In genomic region chr3:46860381-46861292, GRCh38 we compare ENCODE assay signal across 9 cellular contexts. TPM values are rescaled to one million over a fixed set of nuclear protein-coding genes. Genes with fewer than 3 reads are reported as not detected.
A peak's percentile ranks its signal among the peaks of the same experiment; 100 is the strongest.
DNase-seq lines count a peak whose midpoint lies in the region; ATAC-seq and TF ChIP-seq lines count a peak whose summit lies in the region.
"Had no signal": no experiment of that assay in that cellular context is flagged by ENCODE, and none has a peak within 500 bp of the region (broad histone marks: within the 10 kb centered on the region; RNA-seq: fewer than 3 reads in every experiment).

No MANE protein-coding gene starts in this region.

- TF ChIP-seq EP300 in esophagus muscularis mucosa (IDR thresholded peaks at IDR 0.05), result no peak

- ATAC-seq in GM19455 (IDR thresholded peaks at IDR 0.05; ENCODE audit: unreplicated experiment), result no peak

- intact Hi-C loops in esophagus muscularis mucosa (cut with DNase I), result loop anchor here (5.0 kb wide), 1 partner anchor 153 kb away; no protein-coding TSS in a partner anchor

- peak; percentile 53 for TF ChIP-seq CTCF in foreskin fibroblast (IDR thresholded peaks at IDR 0.05; ENCODE audit: low read depth, low read length)
- TF ChIP-seq CTCF in esophagus muscularis mucosa (IDR thresholded peaks at IDR 0.05), result peak in 1 of 3 experiments; percentile 22

- peaks cover 0 to 5% (median 1%) of the 10 kb centered on the region in 4 donors for H3K4me1 ChIP-seq in esophagus muscularis mucosa

- peaks cover 0 to 52% (median 0%) of the 10 kb centered on the region in 4 donors for H3K36me3 ChIP-seq in esophagus muscularis mucosa

- H3K27ac ChIP-seq in esophagus muscularis mucosa (replicated peaks in 1 of 4), result no peak overlapping the region
- H3K27ac ChIP-seq: SK-N-MC had no signal

- H3K27me3 ChIP-seq in esophagus muscularis mucosa, result peaks cover 0 to 6% (median 0%) of the 10 kb centered on the region in 4 donors

- H3K4me3 ChIP-seq in foreskin fibroblast (ENCODE audit: low read depth in 1 of 2, low read length in 2 of 2) (no peak overlapping the region), esophagus muscularis mucosa (no peak overlapping the region)
- H3K4me3 ChIP-seq: SK-N-MC had no signal

- peak; percentile 55 for DNase-seq in activated CD4-positive, alpha-beta T cell treated with anti-CD3 and anti-CD28 coated beads for 48 hours
- no peak for DNase-seq in activated CD4-positive, alpha-beta T cell treated with anti-CD3 and anti-CD28 coated beads, Interleukin-2, amount 50 U/mL, for 1 hour
- peak; percentile 32 for DNase-seq in RKO (ENCODE audit: low spot score)
- DNase-seq in foreskin fibroblast, result no peak
- DNase-seq in stimulated activated CD8-positive, alpha-beta memory T cell treated with anti-CD3 and anti-CD28 coated beads, Interleukin-4, amount 100 ng/mL, for 48 hours, result peak; percentile 59
- DNase-seq in esophagus muscularis mucosa (ENCODE audit: extremely low spot score), result no peak
- no peak for DNase-seq in T-helper 9 cell

- no peak for TF ChIP-seq POLR2A in esophagus muscularis mucosa (IDR thresholded peaks at IDR 0.05; ENCODE audit: low read depth)

- WGBS in esophagus muscularis mucosa, result 91% methylated on average over 9 of the region's 22 CpGs

- H3K9me3 ChIP-seq in esophagus muscularis mucosa, result no peaks in the 10 kb centered on the region

RNA-seq across cellular contexts. Expression of gene MYL3, which starts 2.6 kb away (rescaled TPM):
- 10 to 100 TPM in 1 of 4 donors, 1 to 10 TPM in 2, under 1 TPM in 1; 0.83 to 13.0 (median 7.7) TPM for total RNA-seq in esophagus muscularis mucosa

RNA-seq across cellular contexts. Expression of gene PTH1R, which starts 16.9 kb away (rescaled TPM):
- 10 to 100 TPM in 2 of 4 donors, 1 to 10 TPM in 2; 2.1 to 26.8 (median 14.5) TPM for total RNA-seq in esophagus muscularis mucosa

Comparison
In these comparisons a context has a peak if more than half of its experiments do, and no peak if none do; other contexts are left out.
1. DNase-seq: peak in activated CD4-positive, alpha-beta T cell treated with anti-CD3 and anti-CD28 coated beads for 48 hours (single experiment), RKO (single experiment) and stimulated activated CD8-positive, alpha-beta memory T cell treated with anti-CD3 and anti-CD28 coated beads, Interleukin-4, amount 100 ng/mL, for 48 hours (single experiment); none in activated CD4-positive, alpha-beta T cell treated with anti-CD3 and anti-CD28 coated beads, Interleukin-2, amount 50 U/mL, for 1 hour (single experiment), foreskin fibroblast (0 of 2), esophagus muscularis mucosa (single experiment) and T-helper 9 cell (single experiment).